37 cellular contexts compared by ENCODE assay signal in genomic region chr15:82847703-82848102, GRCh38. TPM values are rescaled to one million over a fixed set of nuclear protein-coding genes. Genes with fewer than 3 reads are reported as not detected.
DNase-seq lines count a peak whose midpoint lies in the region; ATAC-seq, FAIRE-seq and TF ChIP-seq lines count a peak whose summit lies in the region.
"Had no signal": no experiment of that assay in that cellular context is flagged by ENCODE, and none has a peak within 500 bp of the region (broad histone marks: within the 10 kb centered on the region; RNA-seq: fewer than 3 reads in every experiment).

No MANE protein-coding gene starts in this region.

- peaks cover 2% of the 10 kb centered on the region for H3K36me3 Mint-ChIP-seq in activated naive CD4-positive, alpha-beta T cell treated with anti-CD3 and anti-CD28 coated beads, Interleukin-2, amount 10 ng/mL, durations not matched to agents 7 days and 5 days
- no peaks in the 10 kb centered on the region for H3K36me3 Mint-ChIP-seq in type B pancreatic cell
- H3K36me3 Mint-ChIP-seq: activated naive CD4-positive, alpha-beta T cell treated with anti-CD3 and anti-CD28 coated beads, Interleukin-2, amount 50 U/mL, for 72 hours; CD8-positive, alpha-beta T cell had no signal

- no peak for FAIRE-seq in kidney (lab: Jason Lieb, UNC)
- FAIRE-seq: A549, H54 had no signal

- H3K27ac Mint-ChIP-seq in activated naive CD4-positive, alpha-beta T cell treated with anti-CD3 and anti-CD28 coated beads, Interleukin-2, amount 10 ng/mL, durations not matched to agents 7 days and 5 days: peak overlapping the region; percentile 37
- H3K27ac Mint-ChIP-seq in type B pancreatic cell: peak overlapping the region; percentile 94
- H3K27ac Mint-ChIP-seq: activated B cell treated with CpG ODN at 0.5 μM for 24 hours; activated T-helper 1 cell treated with anti-CD3 and anti-CD28 coated beads, Interleukin-12 subunit alpha, Interleukin-12 subunit beta, Interleukin-2, Interleukin-4 antibody, amounts not matched to agents 30 ng/mL and 10 ng/mL and 1 ng/mL, durations not matched to agents 14 hours and 24 hours and 36 hours; CD8-positive, alpha-beta T cell; stimulated activated naive CD8-positive, alpha-beta T cell treated with anti-CD3 and anti-CD28 coated beads, Interleukin-15, Interleukin-2, amounts not matched to agents 100 ng/mL and 50 ng/mL, for 24 hours had no signal

- TF ChIP-seq CTCF in RWPE2 (IDR thresholded peaks at IDR 0.05; ENCODE audit: poor library complexity, severe bottlenecking) (no peak), kidney (IDR thresholded peaks at IDR 0.05; ENCODE audit: borderline replicate concordance, extremely low read depth, insufficient read depth) (no peak), type B pancreatic cell (conservative IDR thresholded peaks at IDR 0.05) (no peak)

- H3K27me3 Mint-ChIP-seq in activated naive CD4-positive, alpha-beta T cell treated with anti-CD3 and anti-CD28 coated beads, Interleukin-2, amount 10 ng/mL, durations not matched to agents 7 days and 5 days: peaks cover 44% of the 10 kb centered on the region
- no peaks in the 10 kb centered on the region for H3K27me3 Mint-ChIP-seq in type B pancreatic cell
- H3K27me3 Mint-ChIP-seq: activated B cell treated with CpG ODN at 0.5 μM for 24 hours; stimulated activated naive CD8-positive, alpha-beta T cell treated with anti-CD3 and anti-CD28 coated beads, Interleukin-15, Interleukin-2, amounts not matched to agents 100 ng/mL and 50 ng/mL, for 24 hours had no signal

- H3K4me3 Mint-ChIP-seq in activated naive CD4-positive, alpha-beta T cell treated with anti-CD3 and anti-CD28 coated beads, Interleukin-2, amount 10 ng/mL, durations not matched to agents 7 days and 5 days: no peak overlapping the region
- no peak overlapping the region for H3K4me3 Mint-ChIP-seq in type B pancreatic cell
- H3K4me3 Mint-ChIP-seq: activated B cell treated with CpG ODN at 0.5 μM for 24 hours; activated T-helper 1 cell treated with anti-CD3 and anti-CD28 coated beads, Interleukin-12 subunit alpha, Interleukin-12 subunit beta, Interleukin-2, Interleukin-4 antibody, amounts not matched to agents 30 ng/mL and 10 ng/mL and 1 ng/mL, durations not matched to agents 14 hours and 24 hours and 36 hours; CD8-positive, alpha-beta T cell; stimulated activated naive CD8-positive, alpha-beta T cell treated with anti-CD3 and anti-CD28 coated beads, Interleukin-15, Interleukin-2, amounts not matched to agents 100 ng/mL and 50 ng/mL, for 24 hours had no signal

- H3K9me3 ChIP-seq in RWPE2 (ENCODE audit: severe bottlenecking) (no peaks in the 10 kb centered on the region), kidney (ENCODE audit: control insufficient read depth in 1 of 2, low read length in 2 of 2) (no peaks in the 10 kb centered on the region)
- H3K9me3 ChIP-seq: A549, colonic mucosa, neutrophil, psoas muscle had no signal

- peak; percentile 16 for DNase-seq in activated naive CD4-positive, alpha-beta T cell treated with anti-CD3 and anti-CD28 coated beads, Interleukin-2, amount 10 ng/mL, durations not matched to agents 7 days and 5 days
- DNase-seq in activated naive CD4-positive, alpha-beta T cell (lab: John Stamatoyannopoulos, UW): no peak
- peak; percentile 51 for DNase-seq in RWPE2 (ENCODE audit: low spot score)
- DNase-seq in kidney: peak; percentile 64
- no peak for DNase-seq in type B pancreatic cell (ENCODE audit: extremely low spot score, unreplicated experiment)
- DNase-seq in GDM1 (lab: John Stamatoyannopoulos, UW): no peak
- DNase-seq: activated B cell treated with CpG ODN at 0.5 μM for 24 hours; activated CD8-positive, alpha-beta memory T cell treated with anti-CD3 and anti-CD28 coated beads, Interleukin-2, amount 50 U/mL, for 4 hours; AML-193; CD8-positive, alpha-beta T cell; colonic mucosa; DMS 273 treated with DMSO at 0.1 percent for 48 hours; effector CD8-positive, alpha-beta T cell; foreskin fibroblast; heart left ventricle; KG1; left cardiac atrium; mammary epithelial cell; MV-4-11; NCI-H1436 treated with DMSO at 0.1 percent for 48 hours; NCI-H2107; NCI-H446; NCI-H82; psoas muscle; T1000 had no signal

- H3K27ac ChIP-seq in RWPE2 (ENCODE audit: poor library complexity, severe bottlenecking) (no peak overlapping the region), kidney (ENCODE audit: low read depth in 2 of 2, low read length in 2 of 2) (no peak overlapping the region)
- H3K27ac ChIP-seq: A549, cardiac muscle cell, colonic mucosa, heart left ventricle, neutrophil, psoas muscle had no signal

- intact Hi-C loops in kidney (cut with DNase I): no loop called here

- H3K27me3 ChIP-seq in RWPE2 (ENCODE audit: insufficient read depth, poor library complexity, severe bottlenecking): no peaks in the 10 kb centered on the region
- H3K27me3 ChIP-seq: cardiac muscle cell, colonic mucosa, heart left ventricle, neutrophil had no signal

- no peak overlapping the region for H3K9ac ChIP-seq in kidney (ENCODE audit: low read length in 2 of 2)

- H3K36me3 ChIP-seq in RWPE2 (ENCODE audit: low read depth) (peaks cover 15% of the 10 kb centered on the region), kidney (ENCODE audit: control insufficient read depth in 1 of 2, insufficient read depth in 2 of 2, low read length in 2 of 2) (no peaks in the 10 kb centered on the region)
- H3K36me3 ChIP-seq: cardiac muscle cell, colonic mucosa, neutrophil had no signal

- CTCF ChIA-PET in activated naive CD4-positive, alpha-beta T cell treated with anti-CD3 and anti-CD28 coated beads, Interleukin-2, amount 10 ng/mL, durations not matched to agents 7 days and 5 days (lab: Charles Lee): interaction anchor here (0.6 to 4.9 kb wide), 2 partner anchors 153 to 203 kb away, joined by 3 to 61 read pairs; no protein-coding TSS in a partner anchor

- ATAC-seq in RWPE2 (ENCODE audit: low read depth): no peak
- ATAC-seq in HG02981 (IDR thresholded peaks at IDR 0.05; ENCODE audit: unreplicated experiment): no peak
- no peak for ATAC-seq in HG02798 (IDR thresholded peaks at IDR 0.05; ENCODE audit: poor library complexity, unreplicated experiment)
- ATAC-seq: A549; activated naive CD4-positive, alpha-beta T cell treated with anti-CD3 and anti-CD28 coated beads, Interleukin-2, amount 50 U/mL, for 72 hours; CD8-positive, alpha-beta T cell; heart left ventricle; left cardiac atrium; psoas muscle; Right ventricle myocardium inferior had no signal

- H3K4me1 Mint-ChIP-seq in activated naive CD4-positive, alpha-beta T cell treated with anti-CD3 and anti-CD28 coated beads, Interleukin-2, amount 10 ng/mL, durations not matched to agents 7 days and 5 days: peaks cover 15% of the 10 kb centered on the region
- H3K4me1 Mint-ChIP-seq in type B pancreatic cell (ENCODE audit: unreplicated experiment): peaks cover 41% of the 10 kb centered on the region

- H3K4me3 ChIP-seq in RWPE2 (ENCODE audit: severe bottlenecking): no peak overlapping the region
- no peak overlapping the region for H3K4me3 ChIP-seq in kidney (ENCODE audit: low read length in 2 of 2)
- H3K4me3 ChIP-seq: A549, cardiac muscle cell, colonic mucosa, heart left ventricle, psoas muscle had no signal

- peaks cover 2% of the 10 kb centered on the region for H3K9me3 Mint-ChIP-seq in activated naive CD4-positive, alpha-beta T cell treated with anti-CD3 and anti-CD28 coated beads, Interleukin-2, amount 10 ng/mL, durations not matched to agents 7 days and 5 days
- no peaks in the 10 kb centered on the region for H3K9me3 Mint-ChIP-seq in type B pancreatic cell
- H3K9me3 Mint-ChIP-seq: activated B cell treated with CpG ODN at 0.5 μM for 24 hours; activated naive CD4-positive, alpha-beta T cell treated with anti-CD3 and anti-CD28 coated beads, Interleukin-2, amount 50 U/mL, for 72 hours; activated T-helper 1 cell treated with anti-CD3 and anti-CD28 coated beads, Interleukin-12 subunit alpha, Interleukin-12 subunit beta, Interleukin-2, Interleukin-4 antibody, amounts not matched to agents 30 ng/mL and 10 ng/mL and 1 ng/mL, durations not matched to agents 14 hours and 24 hours and 36 hours; CD8-positive, alpha-beta T cell; stimulated activated naive CD8-positive, alpha-beta T cell treated with anti-CD3 and anti-CD28 coated beads, Interleukin-15, Interleukin-2, amounts not matched to agents 100 ng/mL and 50 ng/mL, for 24 hours had no signal

- peaks cover 6% of the 10 kb centered on the region for H3K4me1 ChIP-seq in RWPE2 (ENCODE audit: insufficient read depth, poor library complexity, severe bottlenecking)
- no peaks in the 10 kb centered on the region for H3K4me1 ChIP-seq in kidney (ENCODE audit: control insufficient read depth in 1 of 2, insufficient read depth in 1 of 2, low read depth in 1 of 2, low read length in 2 of 2)
- H3K4me1 ChIP-seq: A549, colonic mucosa had no signal

RNA-seq across cellular contexts. Expression of gene WHAMM, which starts 38.3 kb away (rescaled TPM):
- 13.8 TPM for total RNA-seq in kidney
- 4.0 TPM for polyA plus RNA-seq in kidney (ENCODE audit: insufficient read depth, low read depth, low replicate concordance)
- 9.0 and 10.9 TPM in 2 replicates for total RNA-seq in type B pancreatic cell (ENCODE audit: low replicate concordance)

RNA-seq across cellular contexts. Expression of gene FSD2, which starts 41.8 kb away (rescaled TPM):
- total RNA-seq in kidney (not detected), type B pancreatic cell (ENCODE audit: low replicate concordance) (not detected in 2 replicates)
- not detected for polyA plus RNA-seq in kidney (ENCODE audit: insufficient read depth, low read depth, low replicate concordance)
- total RNA-seq: activated B cell treated with CpG ODN at 0.5 μM for 24 hours; activated naive CD4-positive, alpha-beta T cell treated with anti-CD3 and anti-CD28 coated beads, Interleukin-2, amount 50 U/mL, for 72 hours; activated T-helper 1 cell treated with anti-CD3 and anti-CD28 coated beads, Interleukin-12 subunit alpha, Interleukin-12 subunit beta, Interleukin-2, Interleukin-4 antibody, amounts not matched to agents 30 ng/mL and 10 ng/mL and 1 ng/mL, durations not matched to agents 14 hours and 24 hours and 36 hours; CD8-positive, alpha-beta T cell; colonic mucosa; G401; HT-29 had no signal
- polyA plus RNA-seq: A549, mammary epithelial cell had no signal

Comparison
In these comparisons a context has a peak if more than half of its experiments do, and no peak if none do; other contexts are left out.
1. DNase-seq: peak in activated naive CD4-positive, alpha-beta T cell treated with anti-CD3 and anti-CD28 coated beads, Interleukin-2, amount 10 ng/mL, durations not matched to agents 7 days and 5 days (single experiment), RWPE2 (single experiment) and kidney (single experiment); none in activated naive CD4-positive, alpha-beta T cell (0 of 4), type B pancreatic cell (single experiment) and GDM1 (single experiment).